ENCODE assay signal across 25 cellular contexts in genomic region chr12:565589-566105, GRCh38.
DNase-seq lines count a peak whose midpoint lies in the region; ATAC-seq and TF ChIP-seq lines count a peak whose summit lies in the region.
"Had no signal": no experiment of that assay in that cellular context is flagged by ENCODE, and none has a peak within 500 bp of the region (broad histone marks: within the 10 kb centered on the region; RNA-seq: fewer than 3 reads in every experiment).

No MANE protein-coding gene starts in this region.

- H3K4me3 Mint-ChIP-seq in activated naive CD8-positive, alpha-beta T cell treated with anti-CD3 and anti-CD28 coated beads, Interleukin-2, amount 10 ng/mL, durations not matched to agents 7 days and 5 days, result no peak overlapping the region
- no peak overlapping the region for H3K4me3 Mint-ChIP-seq in activated naive CD8-positive, alpha-beta T cell treated with anti-CD3 and anti-CD28 coated beads for 36 hours
- H3K4me3 Mint-ChIP-seq in endodermal cell (no peak overlapping the region), HFFc6 (no peak overlapping the region)
- no peak overlapping the region for H3K4me3 Mint-ChIP-seq in stimulated activated effector memory CD8-positive, alpha-beta T cell treated with anti-CD3 and anti-CD28 coated beads, Interleukin-12 subunit alpha, Interleukin-12 subunit beta, amount 100 ng/mL, for 72 hours
- H3K4me3 Mint-ChIP-seq: activated T-cell treated with anti-CD3 and anti-CD28 coated beads, Interleukin-2, amount 50 U/mL, for 24 hours; GM23338 had no signal

- H3K27me3 Mint-ChIP-seq in activated naive CD8-positive, alpha-beta T cell treated with anti-CD3 and anti-CD28 coated beads, Interleukin-2, amount 10 ng/mL, durations not matched to agents 7 days and 5 days, result no peaks in the 10 kb centered on the region
- no peaks in the 10 kb centered on the region for H3K27me3 Mint-ChIP-seq in activated naive CD8-positive, alpha-beta T cell treated with anti-CD3 and anti-CD28 coated beads for 36 hours
- peaks cover 5% of the 10 kb centered on the region for H3K27me3 Mint-ChIP-seq in endodermal cell (ENCODE audit: insufficient read depth)
- H3K27me3 Mint-ChIP-seq in HFFc6 (ENCODE audit: insufficient read depth), result peaks cover 5% of the 10 kb centered on the region
- H3K27me3 Mint-ChIP-seq: activated T-cell treated with anti-CD3 and anti-CD28 coated beads, Interleukin-2, amount 50 U/mL, for 24 hours; naive B cell had no signal

- H3K4me1 Mint-ChIP-seq in activated naive CD8-positive, alpha-beta T cell treated with anti-CD3 and anti-CD28 coated beads, Interleukin-2, amount 10 ng/mL, durations not matched to agents 7 days and 5 days, result peaks cover 60% of the 10 kb centered on the region
- peaks cover 53% of the 10 kb centered on the region for H3K4me1 Mint-ChIP-seq in activated naive CD8-positive, alpha-beta T cell treated with anti-CD3 and anti-CD28 coated beads for 36 hours
- peaks cover 7% of the 10 kb centered on the region for H3K4me1 Mint-ChIP-seq in endodermal cell
- H3K4me1 Mint-ChIP-seq in stimulated activated effector memory CD8-positive, alpha-beta T cell treated with anti-CD3 and anti-CD28 coated beads, Interleukin-12 subunit alpha, Interleukin-12 subunit beta, amount 100 ng/mL, for 72 hours, result peaks cover 66% of the 10 kb centered on the region
- peaks cover 19% of the 10 kb centered on the region for H3K4me1 Mint-ChIP-seq in HFFc6 (ENCODE audit: low read depth)

- peaks cover 4% of the 10 kb centered on the region for H3K4me1 ChIP-seq in endodermal cell (ENCODE audit: control insufficient read depth, insufficient read depth, low read length)
- H3K4me1 ChIP-seq: SJCRH30 had no signal

- no peak for ATAC-seq in activated naive CD8-positive, alpha-beta T cell treated with anti-CD3 and anti-CD28 coated beads, Interleukin-2, amount 10 ng/mL, durations not matched to agents 7 days and 5 days (ENCODE audit: low read depth)
- ATAC-seq in stimulated activated effector memory CD8-positive, alpha-beta T cell treated with anti-CD3 and anti-CD28 coated beads, Interleukin-12 subunit alpha, Interleukin-12 subunit beta, amount 100 ng/mL, for 72 hours, result no peak
- ATAC-seq: gastrocnemius medialis, GM23338, left lung had no signal

- POLR2A ChIA-PET in activated naive CD8-positive, alpha-beta T cell treated with anti-CD3 and anti-CD28 coated beads, Interleukin-2, amount 10 ng/mL, durations not matched to agents 7 days and 5 days (lab: Charles Lee), result no interaction called here

- H3K4me3 ChIP-seq in endodermal cell (ENCODE audit: low read length), result no peak overlapping the region
- H3K4me3 ChIP-seq: gastrocnemius medialis, GM23338, left lung, right atrium auricular region, SJCRH30, spleen, upper lobe of left lung had no signal

- H3K9me3 Mint-ChIP-seq in activated naive CD8-positive, alpha-beta T cell treated with anti-CD3 and anti-CD28 coated beads, Interleukin-2, amount 10 ng/mL, durations not matched to agents 7 days and 5 days, result no peaks in the 10 kb centered on the region
- H3K9me3 Mint-ChIP-seq in activated naive CD8-positive, alpha-beta T cell treated with anti-CD3 and anti-CD28 coated beads for 36 hours, result no peaks in the 10 kb centered on the region
- no peaks in the 10 kb centered on the region for H3K9me3 Mint-ChIP-seq in endodermal cell
- no peaks in the 10 kb centered on the region for H3K9me3 Mint-ChIP-seq in stimulated activated effector memory CD8-positive, alpha-beta T cell treated with anti-CD3 and anti-CD28 coated beads, Interleukin-12 subunit alpha, Interleukin-12 subunit beta, amount 100 ng/mL, for 72 hours
- H3K9me3 Mint-ChIP-seq in HFFc6, result no peaks in the 10 kb centered on the region
- H3K9me3 Mint-ChIP-seq: activated T-cell treated with anti-CD3 and anti-CD28 coated beads, Interleukin-2, amount 50 U/mL, for 24 hours; GM23338; naive B cell had no signal

- H3K27ac Mint-ChIP-seq in activated naive CD8-positive, alpha-beta T cell treated with anti-CD3 and anti-CD28 coated beads, Interleukin-2, amount 10 ng/mL, durations not matched to agents 7 days and 5 days, result peak overlapping the region; percentile 31
- no peak overlapping the region for H3K27ac Mint-ChIP-seq in activated naive CD8-positive, alpha-beta T cell treated with anti-CD3 and anti-CD28 coated beads for 36 hours
- H3K27ac Mint-ChIP-seq in endodermal cell (peak overlapping the region; percentile 7), HFFc6 (no peak overlapping the region)
- H3K27ac Mint-ChIP-seq in stimulated activated effector memory CD8-positive, alpha-beta T cell treated with anti-CD3 and anti-CD28 coated beads, Interleukin-12 subunit alpha, Interleukin-12 subunit beta, amount 100 ng/mL, for 72 hours, result peak overlapping the region; percentile 77
- H3K27ac Mint-ChIP-seq: GM23338 had no signal

- WGBS in endodermal cell (ENCODE audit: insufficient coverage in 1 of 2, insufficient read length in 1 of 2), 2 experiments, result 96% methylated on average over 19 to 21 of the region's 21 CpGs

- TF ChIP-seq CTCF in endodermal cell (conservative IDR thresholded peaks at IDR 0.05) (no peak), HFFc6 (IDR thresholded peaks at IDR 0.05) (no peak)

- no peak overlapping the region for H3K9ac ChIP-seq in endodermal cell (ENCODE audit: extremely low read depth, low read length, poor library complexity, severe bottlenecking)
- H3K9ac ChIP-seq: parathyroid adenoma had no signal

- no peaks in the 10 kb centered on the region for H3K27me3 ChIP-seq in endodermal cell (ENCODE audit: control insufficient read depth, insufficient read depth, low read length, poor library complexity, severe bottlenecking)
- H3K27me3 ChIP-seq: gastrocnemius medialis, left lung, right atrium auricular region, SJCRH30, spleen, upper lobe of left lung had no signal

- peak overlapping the region; percentile 91 for H3K27ac ChIP-seq in KOPT-K1 (ENCODE audit: low read depth, low read length, poor library complexity, severe bottlenecking)
- H3K27ac ChIP-seq in endodermal cell (ENCODE audit: low read depth, low read length), result no peak overlapping the region
- H3K27ac ChIP-seq: gastrocnemius medialis, left lung, parathyroid adenoma, right atrium auricular region, SJCRH30, spleen, upper lobe of left lung had no signal

- peaks cover 8% of the 10 kb centered on the region for H3K36me3 Mint-ChIP-seq in activated naive CD8-positive, alpha-beta T cell treated with anti-CD3 and anti-CD28 coated beads, Interleukin-2, amount 10 ng/mL, durations not matched to agents 7 days and 5 days
- H3K36me3 Mint-ChIP-seq in activated naive CD8-positive, alpha-beta T cell treated with anti-CD3 and anti-CD28 coated beads for 36 hours, result no peaks in the 10 kb centered on the region
- H3K36me3 Mint-ChIP-seq in endodermal cell (ENCODE audit: low read depth) (peaks cover 26% of the 10 kb centered on the region), HFFc6 (ENCODE audit: low read depth) (no peaks in the 10 kb centered on the region)
- no peaks in the 10 kb centered on the region for H3K36me3 Mint-ChIP-seq in stimulated activated effector memory CD8-positive, alpha-beta T cell treated with anti-CD3 and anti-CD28 coated beads, Interleukin-12 subunit alpha, Interleukin-12 subunit beta, amount 100 ng/mL, for 72 hours
- H3K36me3 Mint-ChIP-seq: naive B cell had no signal

- DNase-seq in activated naive CD8-positive, alpha-beta T cell treated with anti-CD3 and anti-CD28 coated beads, Interleukin-2, amount 10 ng/mL, durations not matched to agents 7 days and 5 days, result no peak
- DNase-seq in activated naive CD8-positive, alpha-beta T cell treated with anti-CD3 and anti-CD28 coated beads for 36 hours, result no peak
- DNase-seq in endodermal cell (no peak), HFFc6 (no peak), glomerular visceral epithelial cell (ENCODE audit: extremely low spot score) (no peak), NCI-H1092 treated with DMSO at 0.1 percent for 48 hours (lab: John Stamatoyannopoulos, UW) (no peak)
- no peak for DNase-seq in stimulated activated effector memory CD8-positive, alpha-beta T cell treated with anti-CD3 and anti-CD28 coated beads, Interleukin-12 subunit alpha, Interleukin-12 subunit beta, amount 100 ng/mL, for 72 hours (ENCODE audit: low spot score in 2 of 2)
- DNase-seq: activated CD4-positive, CD25-positive, alpha-beta regulatory T cell treated with anti-CD3 and anti-CD28 coated beads, Interleukin-2, amount 50 U/mL, for 72 hours; activated T-cell treated with anti-CD3 and anti-CD28 coated beads, Interleukin-2, amount 50 U/mL, for 24 hours; C1 segment of cervical spinal cord; caudate nucleus; gastrocnemius medialis; hypothalamus; KG1; left lung; naive B cell; NCI-H1436; NCI-H774; SJCRH30; spleen; upper lobe of left lung had no signal

- no peaks in the 10 kb centered on the region for H3K36me3 ChIP-seq in KOPT-K1 (ENCODE audit: insufficient read depth, low read length)
- H3K36me3 ChIP-seq in endodermal cell (ENCODE audit: control insufficient read depth, insufficient read depth, low read length), result peaks cover 14% of the 10 kb centered on the region
- H3K36me3 ChIP-seq: gastrocnemius medialis, upper lobe of left lung had no signal

- no peaks in the 10 kb centered on the region for H3K9me3 ChIP-seq in KOPT-K1 (ENCODE audit: insufficient read depth, low read length, poor library complexity, severe bottlenecking)
- H3K9me3 ChIP-seq in endodermal cell (ENCODE audit: control insufficient read depth, low read length), result no peaks in the 10 kb centered on the region
- H3K9me3 ChIP-seq: gastrocnemius medialis, left lung, right atrium auricular region, SJCRH30, spleen, upper lobe of left lung had no signal

Comparison
In these comparisons a context has a peak if more than half of its experiments do, and no peak if none do; other contexts are left out.
1. H3K27ac Mint-ChIP-seq: peak in activated naive CD8-positive, alpha-beta T cell treated with anti-CD3 and anti-CD28 coated beads, Interleukin-2, amount 10 ng/mL, durations not matched to agents 7 days and 5 days (single experiment), endodermal cell (single experiment) and stimulated activated effector memory CD8-positive, alpha-beta T cell treated with anti-CD3 and anti-CD28 coated beads, Interleukin-12 subunit alpha, Interleukin-12 subunit beta, amount 100 ng/mL, for 72 hours (single experiment); none in activated naive CD8-positive, alpha-beta T cell treated with anti-CD3 and anti-CD28 coated beads for 36 hours (single experiment) and HFFc6 (single experiment).